19 cellular contexts compared by ENCODE assay signal in the genomic region with DNA sequence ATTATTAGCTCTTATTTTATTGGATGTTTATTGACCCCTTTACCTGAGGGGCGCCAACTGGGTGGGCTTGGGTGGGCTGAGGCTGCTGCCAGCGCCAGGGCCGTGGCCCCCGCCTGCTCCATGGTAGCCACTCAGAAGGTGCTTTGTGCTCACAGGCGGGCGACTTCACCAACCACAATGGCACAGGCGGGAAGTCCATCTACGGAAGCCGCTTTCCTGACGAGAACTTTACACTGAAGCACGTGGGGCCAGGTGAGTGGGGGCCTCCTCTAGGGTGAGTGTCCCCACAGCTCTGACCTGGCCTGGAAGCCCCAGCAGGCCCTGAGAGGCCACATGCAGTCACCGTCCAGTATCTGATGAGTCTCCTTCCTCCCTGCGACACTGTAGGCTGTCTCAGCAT. TPM values are rescaled to one million over a fixed set of nuclear protein-coding genes. Genes with fewer than 3 reads are reported as not detected.
A peak's percentile ranks its signal among the peaks of the same experiment; 100 is the strongest.
DNase-seq lines count a peak whose midpoint lies in the region; ATAC-seq and TF ChIP-seq lines count a peak whose summit lies in the region.
"Had no signal": no experiment of that assay in that cellular context is flagged by ENCODE, and none has a peak within 500 bp of the region (broad histone marks: within the 10 kb centered on the region; RNA-seq: fewer than 3 reads in every experiment).

No MANE protein-coding gene starts in this region.

- H3K18ac ChIP-seq in mesenchymal stem cell (ENCODE audit: low read depth in 1 of 2, low read length in 2 of 2), result no peak overlapping the region

- no peak overlapping the region for H4K91ac ChIP-seq in mesenchymal stem cell (ENCODE audit: low read length)

- H3K4me1 Mint-ChIP-seq in activated naive CD4-positive, alpha-beta T cell treated with anti-CD3 and anti-CD28 coated beads for 36 hours (ENCODE audit: low read depth), result peaks cover 46% of the 10 kb centered on the region
- peaks cover 67% of the 10 kb centered on the region for H3K4me1 Mint-ChIP-seq in stimulated activated effector memory CD8-positive, alpha-beta T cell treated with anti-CD3 and anti-CD28 coated beads, Interleukin-12 subunit alpha, Interleukin-12 subunit beta, amount 100 ng/mL, for 72 hours

- CTCF ChIA-PET in activated naive CD4-positive, alpha-beta T cell treated with anti-CD3 and anti-CD28 coated beads for 36 hours (lab: Charles Lee), result no interaction called here

- H3K27me3 ChIP-seq in Loucy (ENCODE audit: insufficient read depth, low read length, poor library complexity, severe bottlenecking) (peaks cover 4% of the 10 kb centered on the region), mesenchymal stem cell (ENCODE audit: control insufficient read depth in 1 of 2, insufficient read depth in 1 of 2, low read length in 2 of 2) (no peaks in the 10 kb centered on the region)
- H3K27me3 ChIP-seq: SJCRH30 had no signal

- H2AK5ac ChIP-seq in mesenchymal stem cell (ENCODE audit: low read length, severe bottlenecking), result no peak overlapping the region

- no peaks in the 10 kb centered on the region for H3K27me3 Mint-ChIP-seq in activated naive CD4-positive, alpha-beta T cell treated with anti-CD3 and anti-CD28 coated beads for 36 hours (ENCODE audit: low read depth)

- WGBS in mesenchymal stem cell, result 98% methylated on average over 13 of the region's 13 CpGs

- ATAC-seq in activated naive CD4-positive, alpha-beta T cell treated with anti-CD3 and anti-CD28 coated beads, Interleukin-2, amount 50 U/mL, for 72 hours, result no peak
- no peak for ATAC-seq in stimulated activated effector memory CD8-positive, alpha-beta T cell treated with anti-CD3 and anti-CD28 coated beads, Interleukin-12 subunit alpha, Interleukin-12 subunit beta, amount 100 ng/mL, for 72 hours
- no peak for ATAC-seq in GM21423 (IDR thresholded peaks at IDR 0.05; ENCODE audit: unreplicated experiment)

- peak; percentile 1 to 44 for DNase-seq in activated naive CD4-positive, alpha-beta T cell treated with anti-CD3 and anti-CD28 coated beads, Interleukin-2, amount 50 U/mL, for 72 hours (ENCODE audit: low spot score in 2 of 2)
- DNase-seq in activated naive CD4-positive, alpha-beta T cell treated with anti-CD3 and anti-CD28 coated beads for 36 hours, result no peak
- DNase-seq in mesenchymal stem cell, result no peak
- DNase-seq in stimulated activated effector memory CD8-positive, alpha-beta T cell treated with anti-CD3 and anti-CD28 coated beads, Interleukin-12 subunit alpha, Interleukin-12 subunit beta, amount 100 ng/mL, for 72 hours (ENCODE audit: low spot score in 2 of 2), result peak in 1 of 2 donors; percentile 1
- DNase-seq in NCI-H748 treated with DMSO at 0.1 percent for 48 hours (lab: John Stamatoyannopoulos, UW), result no peak
- DNase-seq in NCI-H82 (lab: John Stamatoyannopoulos, UW), result no peak
- DNase-seq: HCEC 1CT, IMR-90, MV-4-11, NCI-H1694, NCI-H2081, NCI-H2171, NCI-H345, NCI-H524, OCI-M1, SJCRH30 had no signal

- H3K9me3 Mint-ChIP-seq in activated naive CD4-positive, alpha-beta T cell treated with anti-CD3 and anti-CD28 coated beads, Interleukin-2, amount 50 U/mL, for 72 hours, result no peaks in the 10 kb centered on the region
- no peaks in the 10 kb centered on the region for H3K9me3 Mint-ChIP-seq in activated naive CD4-positive, alpha-beta T cell treated with anti-CD3 and anti-CD28 coated beads for 36 hours
- H3K9me3 Mint-ChIP-seq in stimulated activated effector memory CD8-positive, alpha-beta T cell treated with anti-CD3 and anti-CD28 coated beads, Interleukin-12 subunit alpha, Interleukin-12 subunit beta, amount 100 ng/mL, for 72 hours, result no peaks in the 10 kb centered on the region

- peaks cover 82% of the 10 kb centered on the region for H4K20me1 ChIP-seq in Loucy (ENCODE audit: insufficient read depth, low read length, poor library complexity, severe bottlenecking)

- H3K4me1 ChIP-seq in Loucy (ENCODE audit: insufficient read depth, low read length, poor library complexity, severe bottlenecking), result peaks cover 43% of the 10 kb centered on the region
- H3K4me1 ChIP-seq in mesenchymal stem cell (ENCODE audit: control insufficient read depth, insufficient read depth, low read depth, low read length), result peaks cover 34% of the 10 kb centered on the region

- no peak overlapping the region for H2BK5ac ChIP-seq in mesenchymal stem cell (ENCODE audit: low read depth, low read length, poor library complexity, severe bottlenecking)

- no peak overlapping the region for H2AFZ ChIP-seq in Loucy (ENCODE audit: low read length)
- no peak overlapping the region for H2AFZ ChIP-seq in mesenchymal stem cell (ENCODE audit: low read depth, low read length)

- H3K79me1 ChIP-seq in mesenchymal stem cell (replicated peaks; ENCODE audit: low read length, poor library complexity, severe bottlenecking), result peaks cover 53% of the 10 kb centered on the region

- H4K8ac ChIP-seq in mesenchymal stem cell (ENCODE audit: low read length), result peak overlapping the region; percentile 15

- no peak overlapping the region for H2BK12ac ChIP-seq in mesenchymal stem cell (ENCODE audit: low read length in 2 of 2)

- peak overlapping the region; percentile 98 for H3K4me2 ChIP-seq in Loucy (ENCODE audit: low read depth, low read length, poor library complexity, severe bottlenecking)
- no peak overlapping the region for H3K4me2 ChIP-seq in mesenchymal stem cell (ENCODE audit: low read length, poor library complexity, severe bottlenecking)

- peaks cover 61 to 68% of the 10 kb centered on the region in 2 donors for H3K36me3 Mint-ChIP-seq in activated naive CD4-positive, alpha-beta T cell treated with anti-CD3 and anti-CD28 coated beads, Interleukin-2, amount 50 U/mL, for 72 hours
- peaks cover 77% of the 10 kb centered on the region for H3K36me3 Mint-ChIP-seq in activated naive CD4-positive, alpha-beta T cell treated with anti-CD3 and anti-CD28 coated beads for 36 hours (ENCODE audit: low read depth)
- H3K36me3 Mint-ChIP-seq in stimulated activated effector memory CD8-positive, alpha-beta T cell treated with anti-CD3 and anti-CD28 coated beads, Interleukin-12 subunit alpha, Interleukin-12 subunit beta, amount 100 ng/mL, for 72 hours, result peaks cover 96% of the 10 kb centered on the region

- no peak overlapping the region for H3K27ac ChIP-seq in mesenchymal stem cell (ENCODE audit: low read length, poor library complexity, severe bottlenecking)
- H3K27ac ChIP-seq: C4-2B, SJCRH30 had no signal

- no peak overlapping the region for H3K4ac ChIP-seq in mesenchymal stem cell (ENCODE audit: low read depth in 1 of 2, low read length in 2 of 2)

- no peak for TF ChIP-seq CTCF in Loucy (conservative IDR thresholded peaks at IDR 0.05; ENCODE audit: low read length)

- no peak overlapping the region for H2BK15ac ChIP-seq in mesenchymal stem cell (ENCODE audit: low read depth, poor library complexity, severe bottlenecking)

- H3K36me3 ChIP-seq in Loucy (ENCODE audit: insufficient read depth, low read length), result peaks cover 69% of the 10 kb centered on the region
- H3K36me3 ChIP-seq in mesenchymal stem cell (ENCODE audit: control insufficient read depth in 1 of 2, insufficient read depth in 2 of 2, low read depth in 1 of 2, low read length in 2 of 2), result peaks cover 70 to 77% of the 10 kb centered on the region in 2 experiments

- no peak overlapping the region for H3K4me3 Mint-ChIP-seq in activated naive CD4-positive, alpha-beta T cell treated with anti-CD3 and anti-CD28 coated beads for 36 hours
- H3K4me3 Mint-ChIP-seq in stimulated activated effector memory CD8-positive, alpha-beta T cell treated with anti-CD3 and anti-CD28 coated beads, Interleukin-12 subunit alpha, Interleukin-12 subunit beta, amount 100 ng/mL, for 72 hours, result no peak overlapping the region

- H3K23ac ChIP-seq in mesenchymal stem cell (ENCODE audit: low read length in 2 of 2), result no peak overlapping the region

- H3K14ac ChIP-seq in mesenchymal stem cell (ENCODE audit: low read length in 2 of 2), result no peak overlapping the region

- no peaks in the 10 kb centered on the region for H3K9me3 ChIP-seq in Loucy (ENCODE audit: insufficient read depth, low read depth, low read length)
- no peaks in the 10 kb centered on the region for H3K9me3 ChIP-seq in mesenchymal stem cell (ENCODE audit: control insufficient read depth, low read length)
- H3K9me3 ChIP-seq: SJCRH30 had no signal

- H3K9ac ChIP-seq in Loucy (ENCODE audit: low read depth, low read length, poor library complexity, severe bottlenecking) (no peak overlapping the region), mesenchymal stem cell (ENCODE audit: low read length) (no peak overlapping the region)

- H3K27ac Mint-ChIP-seq in activated naive CD4-positive, alpha-beta T cell treated with anti-CD3 and anti-CD28 coated beads, Interleukin-2, amount 50 U/mL, for 72 hours, result no peak overlapping the region
- no peak overlapping the region for H3K27ac Mint-ChIP-seq in activated naive CD4-positive, alpha-beta T cell treated with anti-CD3 and anti-CD28 coated beads for 36 hours
- H3K27ac Mint-ChIP-seq in stimulated activated effector memory CD8-positive, alpha-beta T cell treated with anti-CD3 and anti-CD28 coated beads, Interleukin-12 subunit alpha, Interleukin-12 subunit beta, amount 100 ng/mL, for 72 hours, result peak overlapping the region; percentile 93

- no peak overlapping the region for H2BK120ac ChIP-seq in mesenchymal stem cell (ENCODE audit: low read depth, low read length)

- intact Hi-C loops in activated naive CD4-positive, alpha-beta T cell treated with anti-CD3 and anti-CD28 coated beads for 36 hours (cut with micrococcal nuclease), result no loop called here

- H3K4me3 ChIP-seq in Loucy (ENCODE audit: low read length, poor library complexity, severe bottlenecking) (peak overlapping the region; percentile 28), mesenchymal stem cell (ENCODE audit: insufficient read depth in 1 of 2, low read depth in 1 of 2, low read length in 2 of 2) (no peak overlapping the region)
- H3K4me3 ChIP-seq: SJCRH30 had no signal

- peaks cover 92% of the 10 kb centered on the region for H3K79me2 ChIP-seq in Loucy (ENCODE audit: insufficient read depth, low read length)

- no peaks in the 10 kb centered on the region for H3K9me2 ChIP-seq in Loucy (replicated peaks; ENCODE audit: low read depth, low read length)

- H3F3A ChIP-seq in Loucy (ENCODE audit: low read depth), result no peaks in the 10 kb centered on the region

RNA-seq across cellular contexts. Expression of gene PPIF, which starts 4.1 kb away (rescaled TPM):
- 100 to 1,000 TPM in 1 of 2 donors, 10 to 100 TPM in 1; 60.2 to 144 TPM for total RNA-seq in activated naive CD4-positive, alpha-beta T cell treated with anti-CD3 and anti-CD28 coated beads, Interleukin-2, amount 50 U/mL, for 72 hours
- total RNA-seq in activated naive CD4-positive, alpha-beta T cell treated with anti-CD3 and anti-CD28 coated beads for 36 hours, result 10 to 100 TPM; 94.1 to 95.6 TPM
- 49.4 TPM for polyA plus RNA-seq in mesenchymal stem cell (2013, experiment 1 of 2)
- polyA plus RNA-seq in mesenchymal stem cell (2013, experiment 2 of 2), result 50.7 TPM

Comparison
In these comparisons a context has a peak if more than half of its experiments do, and no peak if none do; other contexts are left out.
1. DNase-seq: peak in activated naive CD4-positive, alpha-beta T cell treated with anti-CD3 and anti-CD28 coated beads, Interleukin-2, amount 50 U/mL, for 72 hours (2 of 2); none in activated naive CD4-positive, alpha-beta T cell treated with anti-CD3 and anti-CD28 coated beads for 36 hours (single experiment), mesenchymal stem cell (single experiment), NCI-H748 treated with DMSO at 0.1 percent for 48 hours (single experiment) and NCI-H82 (single experiment).